ENCODE assay signal across 31 cellular contexts in genomic region chr1:17709981-17710380, GRCh38. TPM values are rescaled to one million over a fixed set of nuclear protein-coding genes. Genes with fewer than 3 reads are reported as not detected.
"Had no signal": no experiment of that assay in that cellular context is flagged by ENCODE, and none has a peak within 500 bp of the region (broad histone marks: within the 10 kb centered on the region; RNA-seq: fewer than 3 reads in every experiment).

No MANE protein-coding gene starts in this region.

- FAIRE-seq: urothelium cell line had no signal

- H3K27me3 ChIP-seq: testis, thyroid gland, tibial nerve, transverse colon, upper lobe of left lung, upper lobe of right lung, uterus, vagina had no signal

- H3K36me3 ChIP-seq: stomach, suprapubic skin, thoracic aorta, thyroid gland, tibial artery, tibial nerve, transverse colon, upper lobe of left lung, upper lobe of right lung, uterus, vagina had no signal

- ATAC-seq: stimulated activated effector memory CD8-positive, alpha-beta T cell treated with anti-CD3 and anti-CD28 coated beads, Interleukin-12 subunit alpha, Interleukin-12 subunit beta, amount 100 ng/mL, for 72 hours; stimulated activated memory B cell treated with anti-CD40 and anti-IgM and Interleukin-4, amounts not matched to agents 10 μg/mL and 1 μg/mL and 100 μg/mL, for 72 hours; stimulated activated naive B cell treated with anti-CD40 and anti-IgM and Interleukin-4, amounts not matched to agents 10 μg/mL and 1 μg/mL and 100 μg/mL, for 72 hours; stimulated activated naive CD8-positive, alpha-beta T cell treated with anti-CD3 and anti-CD28 coated beads, Interleukin-15, amount 100 ng/mL, for 72 hours; stimulated activated naive CD8-positive, alpha-beta T cell treated with anti-CD3 and anti-CD28 coated beads, Interleukin-15, Interleukin-2, amounts not matched to agents 100 U/mL and 50 U/mL, for 24 hours; upper lobe of right lung had no signal

- H3K4me1 ChIP-seq: stomach, suprapubic skin, thyroid gland, tibial artery, tibial nerve, transverse colon, upper lobe of left lung, upper lobe of right lung, uterus, vagina had no signal

- DNase-seq: stimulated activated CD4-positive, alpha-beta T cell treated with anti-CD3 and anti-CD28 coated beads, Interleukin-2, amount 100 ng/mL, for 48 hours; stimulated activated CD4-positive, alpha-beta T cell treated with anti-CD3 and anti-CD28 coated beads, Interleukin-4, amount 100 ng/mL, for 1 hour; stimulated activated CD4-positive, alpha-beta T cell treated with anti-CD3 and anti-CD28 coated beads, Interleukin-4, amount 100 ng/mL, for 24 hours; stimulated activated CD4-positive, alpha-beta T cell treated with anti-CD3 and anti-CD28 coated beads, Interleukin-4, amount 100 ng/mL, for 4 hours; stimulated activated CD8-positive, alpha-beta memory T cell treated with anti-CD3 and anti-CD28 coated beads, Interleukin-4, amount 100 ng/mL, for 48 hours; stimulated activated naive B cell treated with anti-CD40 and anti-IgM and Interleukin-4, amounts not matched to agents 10 μg/mL and 1 μg/mL and 100 μg/mL, for 72 hours; stimulated activated naive CD4-positive, alpha-beta T cell; stimulated activated naive CD4-positive, alpha-beta T cell treated with Interleukin-2 at 50 U/mL for 16 hours; stimulated activated naive CD8-positive, alpha-beta T cell treated with anti-CD3 and anti-CD28 coated beads, Interleukin-15, amount 100 ng/mL, for 72 hours; stimulated activated naive CD8-positive, alpha-beta T cell treated with anti-CD3 and anti-CD28 coated beads, Interleukin-15, Interleukin-2, amounts not matched to agents 100 U/mL and 50 U/mL, for 24 hours; stomach; substantia nigra; testis; thyroid gland; tibial artery; transverse colon; trophoblast cell; upper lobe of left lung; upper lobe of right lung; uterus had no signal

- H3K27ac ChIP-seq: stomach, suprapubic skin, testis, thoracic aorta, thyroid gland, tibial artery, tibial nerve, transverse colon, upper lobe of left lung, upper lobe of right lung, uterus, vagina had no signal

- H3K9me3 ChIP-seq: suprapubic skin, testis, thyroid gland, tibial artery, transverse colon, upper lobe of right lung, uterus, vagina had no signal

- H3K4me3 ChIP-seq: stomach, suprapubic skin, testis, thoracic aorta, thyroid gland, tibial artery, tibial nerve, transverse colon, upper lobe of left lung, upper lobe of right lung, uterus, vagina had no signal

RNA-seq across cellular contexts. Expression of gene ACTL8, which starts 45.2 kb away (rescaled TPM):
- total RNA-seq: stomach, subcutaneous adipose tissue, suprapubic skin, temporal lobe, thoracic aorta, thyroid gland, tibial nerve, transverse colon, upper lobe of left lung, upper lobe of right lung, ureter, urinary bladder, uterus, vagina had no signal
- polyA plus RNA-seq: stomach, urinary bladder had no signal
